ENCODE assay signal across 9 cellular contexts in the genomic region with DNA sequence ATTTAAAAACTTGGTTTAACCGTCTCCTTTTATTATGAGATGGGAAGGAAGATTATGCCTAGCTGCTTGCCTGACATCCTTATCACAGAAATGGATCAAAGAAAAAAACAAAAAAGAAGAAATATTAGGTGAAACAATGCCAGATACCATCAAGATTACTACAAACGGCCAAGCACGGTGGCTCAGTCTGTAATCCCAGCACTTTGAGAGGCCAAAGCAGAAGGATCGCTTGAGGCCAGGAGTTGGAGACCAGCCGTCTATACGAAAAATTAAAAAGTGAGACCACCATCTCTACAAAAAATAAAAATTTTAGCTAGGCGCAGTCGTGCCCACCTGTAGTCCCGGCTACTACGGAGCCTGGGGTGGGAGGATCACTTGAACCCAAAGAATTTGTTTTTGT. TPM values are rescaled to one million over a fixed set of nuclear protein-coding genes. Genes with fewer than 3 reads are reported as not detected.
DNase-seq lines count a peak whose midpoint lies in the region; ATAC-seq and TF ChIP-seq lines count a peak whose summit lies in the region.
"Had no signal": no experiment of that assay in that cellular context is flagged by ENCODE, and none has a peak within 500 bp of the region (broad histone marks: within the 10 kb centered on the region; RNA-seq: fewer than 3 reads in every experiment).

No MANE protein-coding gene starts in this region.

- no peak for DNase-seq in heart right ventricle
- DNase-seq in left ventricle myocardium superior: no peak
- no peak for DNase-seq in activated naive CD8-positive, alpha-beta T cell treated with anti-CD3 and anti-CD28 coated beads, Interleukin-2, amount 50 U/mL, for 24 hours
- DNase-seq in memory B cell (ENCODE audit: low spot score in 2 of 2): no peak
- no peak for DNase-seq in upper lobe of right lung
- no peak for DNase-seq in posterior vena cava (ENCODE audit: low spot score)
- DNase-seq in NCI-H1105 (lab: John Stamatoyannopoulos, UW): no peak
- DNase-seq: stimulated activated CD4-positive, alpha-beta T cell treated with anti-CD3 and anti-CD28 coated beads, Interleukin-4, amount 100 ng/mL, for 1 hour had no signal

- peak overlapping the region in 9 of 10 donors; percentile 65 to 98 (median 97) for H3K4me3 ChIP-seq in heart right ventricle
- peak overlapping the region; percentile 98 for H3K4me3 ChIP-seq in upper lobe of right lung

- peak overlapping the region; percentile 96 for H3K4me3 Mint-ChIP-seq in activated naive CD8-positive, alpha-beta T cell treated with anti-CD3 and anti-CD28 coated beads, Interleukin-2, amount 50 U/mL, for 24 hours
- H3K4me3 Mint-ChIP-seq in memory B cell: peak overlapping the region; percentile 30

- intact Hi-C loops in heart right ventricle (cut with DNase I) (loop anchor here (5.0 to 10.0 kb wide), 7 partner anchors 53 to 203 kb away; no protein-coding TSS in a partner anchor), left ventricle myocardium superior (cut with micrococcal nuclease) (no loop called here), upper lobe of right lung (cut with DNase I) (no loop called here), posterior vena cava (cut with DNase I) (no loop called here)

- H3K9me3 Mint-ChIP-seq in activated naive CD8-positive, alpha-beta T cell treated with anti-CD3 and anti-CD28 coated beads, Interleukin-2, amount 50 U/mL, for 24 hours: no peaks in the 10 kb centered on the region
- no peaks in the 10 kb centered on the region for H3K9me3 Mint-ChIP-seq in memory B cell

- no peaks in the 10 kb centered on the region for H3K9me3 ChIP-seq in heart right ventricle
- no peaks in the 10 kb centered on the region for H3K9me3 ChIP-seq in upper lobe of right lung

- ATAC-seq in heart right ventricle (no peak), left ventricle myocardium superior (no peak), memory B cell (ENCODE audit: low read depth) (no peak), upper lobe of right lung (no peak), HG03039 (IDR thresholded peaks at IDR 0.05; ENCODE audit: unreplicated experiment) (no peak)
- no peak for ATAC-seq in activated naive CD8-positive, alpha-beta T cell treated with anti-CD3 and anti-CD28 coated beads, Interleukin-2, amount 50 U/mL, for 24 hours

- no peaks in the 10 kb centered on the region for H3K36me3 ChIP-seq in heart right ventricle
- H3K36me3 ChIP-seq in upper lobe of right lung: no peaks in the 10 kb centered on the region

- H3K27ac ChIP-seq in heart right ventricle (peak overlapping the region in 9 of 10 donors; percentile 20 to 99 (median 98)), upper lobe of right lung (peak overlapping the region; percentile 3)

- 46 to 53% methylated on average over 10 of the region's 10 CpGs for WGBS in heart right ventricle, 2 donors

- H3K4me1 ChIP-seq in heart right ventricle: peaks cover 3 to 68% (median 50%) of the 10 kb centered on the region in 9 donors
- H3K4me1 ChIP-seq in upper lobe of right lung: peaks cover 50% of the 10 kb centered on the region

- no peaks in the 10 kb centered on the region for H3K27me3 ChIP-seq in heart right ventricle
- no peaks in the 10 kb centered on the region for H3K27me3 ChIP-seq in upper lobe of right lung

- TF ChIP-seq CTCF in heart right ventricle (IDR thresholded peaks at IDR 0.05): no peak
- no peak for TF ChIP-seq CTCF in upper lobe of right lung (IDR thresholded peaks at IDR 0.05)

- peak overlapping the region; percentile 59 for H3K27ac Mint-ChIP-seq in activated naive CD8-positive, alpha-beta T cell treated with anti-CD3 and anti-CD28 coated beads, Interleukin-2, amount 50 U/mL, for 24 hours
- H3K27ac Mint-ChIP-seq in memory B cell: no peak overlapping the region

- no peaks in the 10 kb centered on the region for H3K36me3 Mint-ChIP-seq in activated naive CD8-positive, alpha-beta T cell treated with anti-CD3 and anti-CD28 coated beads, Interleukin-2, amount 50 U/mL, for 24 hours (ENCODE audit: low read depth)
- H3K36me3 Mint-ChIP-seq in memory B cell: no peaks in the 10 kb centered on the region

- H3K4me1 Mint-ChIP-seq in activated naive CD8-positive, alpha-beta T cell treated with anti-CD3 and anti-CD28 coated beads, Interleukin-2, amount 50 U/mL, for 24 hours: peaks cover 53% of the 10 kb centered on the region
- H3K4me1 Mint-ChIP-seq in memory B cell: peaks cover 27% of the 10 kb centered on the region

- no peaks in the 10 kb centered on the region for H3K27me3 Mint-ChIP-seq in activated naive CD8-positive, alpha-beta T cell treated with anti-CD3 and anti-CD28 coated beads, Interleukin-2, amount 50 U/mL, for 24 hours
- H3K27me3 Mint-ChIP-seq in memory B cell: no peaks in the 10 kb centered on the region

RNA-seq across cellular contexts. Expression of gene FRYL, which starts 2.3 kb away (rescaled TPM):
- total RNA-seq in heart right ventricle (10 to 100 TPM; 30.0 to 60.1 (median 37.7) TPM), left ventricle myocardium superior (40.2 TPM), upper lobe of right lung (71.9 TPM), posterior vena cava (10 to 100 TPM; 59.6 to 73.2 TPM)
- polyA plus RNA-seq in heart right ventricle: 10 to 100 TPM; 11.7 to 23.0 TPM

RNA-seq across cellular contexts. Expression of gene OCIAD1, which starts 53.1 kb away (rescaled TPM):
- total RNA-seq in heart right ventricle (100 to 1,000 TPM; 131 to 183 (median 161) TPM), left ventricle myocardium superior (131 TPM), upper lobe of right lung (101 TPM), posterior vena cava (10 to 100 TPM; 80.6 to 90.7 TPM)
- polyA plus RNA-seq in heart right ventricle: 100 to 1,000 TPM; 106 to 107 TPM

Comparison
In these comparisons a context has a peak if more than half of its experiments do, and no peak if none do; other contexts are left out.
1. intact Hi-C loops: an anchor here in heart right ventricle (5.0 to 10.0 kb wide); none called in left ventricle myocardium superior, upper lobe of right lung and posterior vena cava.